20 cellular contexts compared by ENCODE assay signal in genomic region chr2:71558300-71559051, GRCh38.
DNase-seq lines count a peak whose midpoint lies in the region; TF ChIP-seq lines count a peak whose summit lies in the region.
"Had no signal": no experiment of that assay in that cellular context is flagged by ENCODE, and none has a peak within 500 bp of the region (broad histone marks: within the 10 kb centered on the region; RNA-seq: fewer than 3 reads in every experiment).

No MANE protein-coding gene starts in this region.

- DNase-seq in A172 (ENCODE audit: low spot score) = peak; percentile 85
- peak; percentile 42 for DNase-seq in H9
- DNase-seq in astrocyte of the hippocampus (ENCODE audit: low read depth, low spot score) = peak; percentile 63
- peak; percentile 7 for DNase-seq in kidney epithelial cell (ENCODE audit: low read depth)
- DNase-seq in NCI-H2171 (lab: John Stamatoyannopoulos, UW) = no peak
- DNase-seq in activated T-cell treated with anti-CD3 and anti-CD28 coated beads for 4 hours = no peak
- no peak for DNase-seq in stimulated activated CD4-positive, alpha-beta T cell treated with anti-CD3 and anti-CD28 coated beads, Interleukin-1b, Interleukin-23, amount 100 ng/mL, for 48 hours
- DNase-seq in activated CD8-positive, alpha-beta memory T cell treated with anti-CD3 and anti-CD28 coated beads, Interleukin-2, amount 50 U/mL, for 4 hours = no peak
- DNase-seq: activated CD4-positive, alpha-beta T cell treated with anti-CD3 and anti-CD28 coated beads, Interleukin-2, amount 50 U/mL, for 4 hours; CD4-positive, CD25-positive, alpha-beta regulatory T cell; DMS79 treated with DMSO at 0.1 percent for 48 hours; NCI-H1092 treated with DMSO at 0.1 percent for 48 hours; NCI-H2171 treated with DMSO at 0.1 percent for 48 hours; NCI-H774; nucleus accumbens; SW 1271; uterus had no signal

- H3K79me1 ChIP-seq in H9 (ENCODE audit: insufficient read depth, low read depth, low read length, poor library complexity, severe bottlenecking) = no peaks in the 10 kb centered on the region

- no peak overlapping the region for H3K9ac ChIP-seq in H9 (ENCODE audit: extremely low read depth, insufficient read length, low read length)
- H3K9ac ChIP-seq: KMS-11 had no signal

- H2BK120ac ChIP-seq in H9 (ENCODE audit: low read depth, low read length, poor library complexity, severe bottlenecking) = no peak overlapping the region

- H2BK12ac ChIP-seq in H9 (ENCODE audit: insufficient read length, low read depth, low read length) = no peak overlapping the region

- no peak overlapping the region for H4K5ac ChIP-seq in H9 (ENCODE audit: insufficient read length, low read depth, low read length)

- no peaks in the 10 kb centered on the region for H3K9me3 ChIP-seq in H9 (ENCODE audit: control insufficient read depth, low read depth, low read length)
- H3K9me3 ChIP-seq: uterus had no signal

- H4K91ac ChIP-seq in H9 (ENCODE audit: insufficient read length, low read depth, low read length) = no peak overlapping the region

- no peak overlapping the region for H3K23ac ChIP-seq in H9 (ENCODE audit: insufficient read length, low read depth, low read length)

- no peaks in the 10 kb centered on the region for H3K4me1 ChIP-seq in H9 (ENCODE audit: insufficient read depth, low read length)
- H3K4me1 ChIP-seq: uterus had no signal

- H3K36me3 Mint-ChIP-seq in H9 (ENCODE audit: insufficient read depth in 1 of 3, low read depth in 3 of 3) = peaks cover 0 to 4% (median 0%) of the 10 kb centered on the region in 3 experiments; a peak in 2 of 7 replicates
- H3K36me3 Mint-ChIP-seq: activated naive CD8-positive, alpha-beta T cell; CD4-positive, CD25-positive, alpha-beta regulatory T cell had no signal

- H3K4me1 Mint-ChIP-seq in H9 = peaks cover 11 to 22% of the 10 kb centered on the region in 2 experiments; a peak in 3 of 4 replicates
- H3K4me1 Mint-ChIP-seq: CD4-positive, CD25-positive, alpha-beta regulatory T cell had no signal

- H3K36me3 ChIP-seq in kidney epithelial cell (ENCODE audit: control insufficient read depth, insufficient read depth, low read length) = peaks cover 2% of the 10 kb centered on the region
- H3K36me3 ChIP-seq: uterus had no signal

- H2AK5ac ChIP-seq in H9 (ENCODE audit: insufficient read length, low read length) = no peak overlapping the region

- H3K27me3 ChIP-seq in H9 (ENCODE audit: insufficient read depth, low read length) (no peaks in the 10 kb centered on the region), kidney epithelial cell (ENCODE audit: control insufficient read depth, insufficient read depth, low read length) (peaks cover 18% of the 10 kb centered on the region)
- H3K27me3 ChIP-seq: uterus had no signal

- no peak overlapping the region; the same call in 1 of the 2 replicates for H3K14ac ChIP-seq in H9 (ENCODE audit: insufficient read depth, low read length)

- H2BK15ac ChIP-seq in H9 (ENCODE audit: low read depth, low read length) = no peak overlapping the region

- no CpG with 5 or more reads among the region's 10 CpGs for WGBS in H9 (ENCODE audit: extremely low coverage, insufficient read length, low lambda C conversion rate)

- no peaks in the 10 kb centered on the region for H3K9me3 Mint-ChIP-seq in H9
- H3K9me3 Mint-ChIP-seq: CD4-positive, CD25-positive, alpha-beta regulatory T cell had no signal

- H3K4me3 Mint-ChIP-seq in H9 = no peak overlapping the region
- H3K4me3 Mint-ChIP-seq: activated naive CD8-positive, alpha-beta T cell; CD4-positive, CD25-positive, alpha-beta regulatory T cell had no signal

- no peaks in the 10 kb centered on the region for H4K20me1 ChIP-seq in H9 (ENCODE audit: control insufficient read depth, insufficient read depth, insufficient read length)

- H3K79me2 ChIP-seq in H9 (ENCODE audit: insufficient read depth, low read length) = no peaks in the 10 kb centered on the region

- TF ChIP-seq CTCF in H9 (conservative IDR thresholded peaks at IDR 0.05) = no peak
- no peak for TF ChIP-seq CTCF in kidney epithelial cell (IDR thresholded peaks at IDR 0.05; ENCODE audit: insufficient read depth, low read length, poor library complexity, severe bottlenecking)

- H3K4me2 ChIP-seq in H9 (ENCODE audit: insufficient read depth, insufficient read length, low read length) = no peak overlapping the region
- H3K4me2 ChIP-seq: KMS-11 had no signal

- H3K56ac ChIP-seq in H9 (ENCODE audit: insufficient read length, low read depth, low read length) = no peak overlapping the region

- H2BK20ac ChIP-seq in H9 (ENCODE audit: low read depth, low read length, poor library complexity, severe bottlenecking) = no peak overlapping the region

- H3K27me3 Mint-ChIP-seq in H9 (ENCODE audit: low read depth) = peaks cover 2% of the 10 kb centered on the region; the same call in 1 of the 2 replicates
- H3K27me3 Mint-ChIP-seq: activated naive CD8-positive, alpha-beta T cell; CD4-positive, CD25-positive, alpha-beta regulatory T cell had no signal

- no peak overlapping the region for H2BK5ac ChIP-seq in H9 (ENCODE audit: insufficient read length, low read length)

- H4K8ac ChIP-seq in H9 (replicated peaks; ENCODE audit: insufficient read length, low read depth, low read length) = no peak overlapping the region

- no peak overlapping the region for H3K27ac ChIP-seq in H9 (ENCODE audit: insufficient read length, low read depth, low read length)
- H3K27ac ChIP-seq: KMS-11, RWPE1, uterus had no signal

- no peak overlapping the region for H3T11ph ChIP-seq in H9 (ENCODE audit: low read length)

- no peak overlapping the region for H3K4me3 ChIP-seq in kidney epithelial cell (ENCODE audit: low read depth, low read length)
- H3K4me3 ChIP-seq: uterus had no signal

- no peak overlapping the region for H3K4ac ChIP-seq in H9 (ENCODE audit: low read depth, low read length)

- H3K27ac Mint-ChIP-seq in H9 = peak overlapping the region in 2 of 3 experiments; percentile 62 to 83; a peak in 1 of 7 replicates
- H3K27ac Mint-ChIP-seq: activated naive CD8-positive, alpha-beta T cell; CD4-positive, CD25-positive, alpha-beta regulatory T cell had no signal

- no peak overlapping the region for H2AFZ ChIP-seq in H9 (ENCODE audit: low read length)

- no peak overlapping the region for H3K18ac ChIP-seq in H9 (ENCODE audit: insufficient read length, low read depth, low read length)

- no peaks in the 10 kb centered on the region for H3K23me2 ChIP-seq in H9 (ENCODE audit: insufficient read length, low read depth, low read length, poor library complexity, severe bottlenecking)

Comparison
In these comparisons a context has a peak if more than half of its experiments do, and no peak if none do; other contexts are left out.
1. DNase-seq: peak in A172 (single experiment), H9 (single experiment), astrocyte of the hippocampus (single experiment) and kidney epithelial cell (single experiment); none in NCI-H2171 (single experiment), activated T-cell treated with anti-CD3 and anti-CD28 coated beads for 4 hours (single experiment), stimulated activated CD4-positive, alpha-beta T cell treated with anti-CD3 and anti-CD28 coated beads, Interleukin-1b, Interleukin-23, amount 100 ng/mL, for 48 hours (single experiment) and activated CD8-positive, alpha-beta memory T cell treated with anti-CD3 and anti-CD28 coated beads, Interleukin-2, amount 50 U/mL, for 4 hours (single experiment).